Comparison of ENCODE assay signal across 26 cellular contexts in the genomic region with DNA sequence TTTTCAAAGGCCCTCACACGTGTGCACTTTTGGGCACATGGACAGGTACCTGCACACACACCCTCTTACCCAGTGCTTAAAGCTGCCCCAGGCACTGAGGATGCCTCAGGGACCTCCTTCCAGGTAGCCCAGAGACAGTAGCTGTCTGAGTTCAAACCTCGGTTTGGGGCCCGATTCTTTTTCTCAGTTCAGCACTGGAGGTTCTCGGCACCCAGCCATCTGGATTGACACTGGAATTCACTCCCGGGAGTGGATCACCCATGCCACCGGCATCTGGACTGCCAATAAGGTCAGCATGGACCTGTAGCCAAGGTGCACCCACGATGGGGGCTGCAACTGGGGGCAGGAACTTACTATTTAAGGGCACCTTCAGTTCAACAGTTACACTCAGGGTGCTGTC. TPM values are rescaled to one million over a fixed set of nuclear protein-coding genes. Genes with fewer than 3 reads are reported as not detected.
"Had no signal": no experiment of that assay in that cellular context is flagged by ENCODE, and none has a peak within 500 bp of the region (broad histone marks: within the 10 kb centered on the region; RNA-seq: fewer than 3 reads in every experiment).

No MANE protein-coding gene starts in this region.

- H3K4me3 ChIP-seq: MG63 had no signal

- ATAC-seq: activated CD8-positive, alpha-beta memory T cell treated with anti-CD3 and anti-CD28 coated beads, Interleukin-2, amount 10 ng/mL, durations not matched to agents 7 days and 5 days; T-helper 17 cell; WTC11 had no signal

- FAIRE-seq: astrocyte had no signal

- H3K9me3 ChIP-seq: MG63 had no signal

- DNase-seq: activated CD4-positive, alpha-beta T cell treated with anti-CD3 and anti-CD28 coated beads for 48 hours; activated CD4-positive, alpha-beta T cell treated with anti-CD3 and anti-CD28 coated beads, Interleukin-2, amount 50 U/mL, for 4 hours; activated CD4-positive, CD25-positive, alpha-beta regulatory T cell treated with anti-CD3 and anti-CD28 coated beads, Interleukin-2, amount 50 U/mL, for 72 hours; activated CD8-positive, alpha-beta memory T cell treated with anti-CD3 and anti-CD28 coated beads, Interleukin-2, amount 10 ng/mL, durations not matched to agents 7 days and 5 days; activated gamma-delta T cell; activated naive CD4-positive, alpha-beta T cell treated with anti-CD3 and anti-CD28 coated beads for 36 hours; activated T-cell treated with anti-CD3 and anti-CD28 coated beads, Interleukin-2, amount 50 U/mL, for 24 hours; amygdala; MG63; MV-4-11; NCI-H1092 treated with DMSO at 0.1 percent for 48 hours; NCI-H1417 treated with DMSO at 0.1 percent for 48 hours; NCI-H1694; NCI-H2029 treated with DMSO at 0.1 percent for 48 hours; NCI-H345; NCI-H510A; NCI-H526 treated with DMSO at 0.1 percent for 48 hours; NCI-H82; OCI-M1; RPMI8226; SHP77 treated with DMSO at 0.1 percent for 48 hours; T-helper 17 cell; T-helper 9 cell had no signal

- H3K27me3 ChIP-seq: MG63 had no signal

- H3K36me3 ChIP-seq: MG63 had no signal

RNA-seq across cellular contexts. Expression of gene CPA5, which starts 17.6 kb away (rescaled TPM):
- total RNA-seq: astrocyte, WTC11 had no signal

RNA-seq across cellular contexts. Expression of gene CPA1, which starts 18.0 kb away (rescaled TPM):
- total RNA-seq: activated CD8-positive, alpha-beta memory T cell treated with anti-CD3 and anti-CD28 coated beads, Interleukin-2, amount 10 ng/mL, durations not matched to agents 7 days and 5 days; activated naive CD4-positive, alpha-beta T cell treated with anti-CD3 and anti-CD28 coated beads for 36 hours; activated T-helper 1 cell treated with anti-CD3 and anti-CD28 coated beads, Interleukin-12 subunit alpha, Interleukin-12 subunit beta, Interleukin-2, Interleukin-4 antibody, amounts not matched to agents 30 ng/mL and 10 ng/mL and 1 ng/mL, durations not matched to agents 14 hours and 24 hours and 36 hours; astrocyte; T-helper 17 cell had no signal
